In the genomic region with DNA sequence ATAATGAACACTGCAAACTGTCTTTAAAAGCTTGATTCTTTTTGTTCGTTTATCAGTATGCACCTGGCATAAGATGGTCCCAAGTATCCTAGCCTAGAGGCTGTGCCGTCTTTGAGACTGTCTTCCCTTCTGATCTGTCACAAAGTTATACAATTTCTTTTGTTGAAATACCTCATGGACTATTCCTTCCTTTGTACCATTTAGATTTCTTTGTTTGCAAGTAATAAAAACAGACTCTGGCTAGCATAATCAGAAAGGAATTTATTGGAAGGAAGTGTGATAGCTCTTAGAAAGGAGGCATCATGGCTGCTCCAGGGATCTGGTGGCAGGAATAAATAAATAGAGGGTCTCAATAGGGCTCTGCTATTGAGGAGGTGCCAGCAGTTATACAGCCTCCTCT, we compare ENCODE assay signal across 21 cellular contexts.
"Had no signal": no experiment of that assay in that cellular context is flagged by ENCODE, and none has a peak within 500 bp of the region (broad histone marks: within the 10 kb centered on the region; RNA-seq: fewer than 3 reads in every experiment).

No MANE protein-coding gene starts in this region.

- ATAC-seq: activated CD8-positive, alpha-beta T cell treated with anti-CD3 and anti-CD28 coated beads, Interleukin-2, amount 10 ng/mL, durations not matched to agents 7 days and 5 days; activated naive CD8-positive, alpha-beta T cell treated with anti-CD3 and anti-CD28 coated beads, Interleukin-2, amount 50 U/mL, for 24 hours; gastrocnemius medialis; heart left ventricle; natural killer cell; SK-N-SH treated with all-trans-retinoic acid at 6 μM for 48 hours had no signal

- H3K9me3 ChIP-seq: ascending aorta, gastrocnemius medialis, heart left ventricle, right atrium auricular region had no signal

- H3K4me3 ChIP-seq: ascending aorta, dorsolateral prefrontal cortex, gastrocnemius medialis, heart left ventricle, right atrium auricular region, skin epidermis had no signal

- DNase-seq: activated CD4-positive, alpha-beta T cell treated with anti-CD3 and anti-CD28 coated beads, Interleukin-2, amount 10 ng/mL, durations not matched to agents 24 days and 14 days; activated CD8-positive, alpha-beta T cell treated with anti-CD3 and anti-CD28 coated beads, Interleukin-2, amount 10 ng/mL, durations not matched to agents 7 days and 5 days; activated effector memory CD4-positive, alpha-beta T cell treated with Interleukin-2 at 50 U/mL for 16 hours; activated naive CD4-positive, alpha-beta T cell treated with anti-CD3 and anti-CD28 coated beads, Interleukin-2, amount 10 ng/mL, durations not matched to agents 7 days and 5 days; activated naive CD8-positive, alpha-beta T cell treated with anti-CD3 and anti-CD28 coated beads, Interleukin-2, amount 50 U/mL, for 24 hours; activated T-cell treated with anti-CD3 and anti-CD28 coated beads, Interleukin-2, amount 50 U/mL, for 48 hours; dorsolateral prefrontal cortex; gastrocnemius medialis; heart left ventricle; immature natural killer cell; kidney glomerular epithelial cell; natural killer cell; nucleus accumbens; posterior cingulate gyrus; T1000; trophoblast cell had no signal

- H3K27me3 ChIP-seq: ascending aorta, dorsolateral prefrontal cortex, gastrocnemius medialis, heart left ventricle, right atrium auricular region had no signal

- H3K27ac ChIP-seq: ascending aorta, dorsolateral prefrontal cortex, epithelial cell of prostate, gastrocnemius medialis, heart left ventricle, right atrium auricular region had no signal

- H3K36me3 ChIP-seq: ascending aorta, gastrocnemius medialis, right atrium auricular region had no signal

- H3K4me1 ChIP-seq: ascending aorta, gastrocnemius medialis, right atrium auricular region had no signal
